Comparison of ENCODE assay signal across 21 cellular contexts in the genomic region with DNA sequence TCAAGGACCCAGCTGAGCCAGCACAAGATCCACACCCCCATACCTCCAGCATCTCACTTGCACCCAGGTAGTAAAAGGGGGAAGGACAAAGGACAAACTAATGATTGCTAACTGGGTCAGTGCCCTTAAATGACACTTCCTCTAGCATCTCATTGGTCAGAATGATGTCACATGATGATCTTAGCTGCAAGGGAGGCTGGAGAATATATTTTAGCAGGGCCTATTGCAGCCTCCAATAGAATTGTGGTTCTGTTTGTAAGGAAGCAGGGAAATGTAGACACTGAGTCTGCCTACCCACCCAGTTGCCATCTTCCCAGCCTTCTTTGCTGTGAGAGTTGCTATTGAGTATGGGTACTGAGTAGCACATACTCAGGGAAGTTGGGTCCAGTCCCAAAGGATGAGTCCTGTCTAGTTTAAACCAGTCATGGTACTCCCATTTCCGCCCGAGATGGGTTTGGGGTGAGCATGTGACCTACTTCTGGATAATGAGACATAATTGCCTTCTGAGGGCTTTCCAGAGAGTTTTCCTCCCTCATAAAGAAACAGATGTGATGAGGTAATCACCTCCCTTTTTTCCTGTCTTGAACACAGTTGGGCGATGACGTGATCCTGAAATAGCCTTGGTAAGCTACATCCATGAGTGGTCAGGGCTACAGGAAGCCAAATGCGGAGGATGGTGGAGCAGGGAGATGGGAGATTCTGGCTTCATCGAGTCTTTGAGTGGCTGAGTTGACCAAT. TPM values are rescaled to one million over a fixed set of nuclear protein-coding genes. Genes with fewer than 3 reads are reported as not detected.
DNase-seq lines count a peak whose midpoint lies in the region; TF ChIP-seq lines count a peak whose summit lies in the region.
"Had no signal": no experiment of that assay in that cellular context is flagged by ENCODE, and none has a peak within 500 bp of the region (broad histone marks: within the 10 kb centered on the region; RNA-seq: fewer than 3 reads in every experiment).

No MANE protein-coding gene starts in this region.

- no peak overlapping the region for H3K9ac ChIP-seq in neuronal stem cell (ENCODE audit: low read depth, low read length, poor library complexity)
- H3K9ac ChIP-seq: neural progenitor cell had no signal

- H3K4me1 ChIP-seq in neuronal stem cell (ENCODE audit: control insufficient read depth in 2 of 2, insufficient read depth in 1 of 2, low read depth in 1 of 2, low read length in 2 of 2): peaks cover 0 to 2% of the 10 kb centered on the region in 2 donors
- H3K4me1 ChIP-seq: neural progenitor cell, uterus had no signal

- H3K79me1 ChIP-seq in neuronal stem cell (ENCODE audit: low read depth, low read length): no peaks in the 10 kb centered on the region

- TF ChIP-seq CTCF in cardiac fibroblast (IDR thresholded peaks at IDR 0.05; ENCODE audit: low read depth, low read length): no peak
- TF ChIP-seq CTCF in Calu3 (IDR thresholded peaks at IDR 0.05; ENCODE audit: unreplicated experiment): no peak

- BruUV-seq in Calu3 (replicated peaks; lab: Mats Ljungman, UMichigan): no TSS peak

- H3K4me2 ChIP-seq in neuronal stem cell (ENCODE audit: insufficient read depth, low read length, poor library complexity, severe bottlenecking): no peak overlapping the region
- H3K4me2 ChIP-seq: neural progenitor cell had no signal

- H2BK15ac ChIP-seq in neuronal stem cell (ENCODE audit: low read length): no peak overlapping the region

- no peak overlapping the region for H2AK5ac ChIP-seq in neuronal stem cell (ENCODE audit: low read depth, low read length)

- CTCF ChIA-PET in Calu3 (lab: Charles Lee): no interaction called here

- no peak overlapping the region for H3K4ac ChIP-seq in neuronal stem cell (ENCODE audit: low read length)

- H3K23ac ChIP-seq in neuronal stem cell (ENCODE audit: low read depth, low read length, poor library complexity): no peak overlapping the region

- peaks cover 75% of the 10 kb centered on the region for H3K27me3 Mint-ChIP-seq in Calu3 (ENCODE audit: unreplicated experiment)

- H3K27ac Mint-ChIP-seq in Calu3 (ENCODE audit: unreplicated experiment): no peak overlapping the region
- H3K27ac Mint-ChIP-seq: activated B cell treated with CpG ODN at 0.5 μM for 24 hours, mesothelial cell of epicardium, neural progenitor cell had no signal

- no peaks in the 10 kb centered on the region for H3K9me3 Mint-ChIP-seq in Calu3 (ENCODE audit: low read depth, unreplicated experiment)
- H3K9me3 Mint-ChIP-seq: activated B cell treated with CpG ODN at 0.5 μM for 24 hours, mesothelial cell of epicardium had no signal

- H2BK12ac ChIP-seq in neuronal stem cell (ENCODE audit: low read length): no peak overlapping the region

- no peaks in the 10 kb centered on the region for H3K36me3 ChIP-seq in neuronal stem cell (replicated peaks in 1 of 2; ENCODE audit: control insufficient read depth in 2 of 2, insufficient read depth in 2 of 2, low read length in 2 of 2)
- H3K36me3 ChIP-seq: neural progenitor cell, stomach, uterus had no signal

- no peak overlapping the region for H2BK5ac ChIP-seq in neuronal stem cell (ENCODE audit: low read length)

- H3K4me1 Mint-ChIP-seq in Calu3 (ENCODE audit: low read depth, unreplicated experiment): peaks cover 9% of the 10 kb centered on the region

- no peaks in the 10 kb centered on the region for H3K36me3 Mint-ChIP-seq in Calu3 (ENCODE audit: insufficient read depth, unreplicated experiment)
- H3K36me3 Mint-ChIP-seq: mesothelial cell of epicardium, neural progenitor cell, T-cell had no signal

- H3K4me3 ChIP-seq in cardiac fibroblast (replicated peaks in 1 of 2; ENCODE audit: low read depth in 2 of 2, low read length in 2 of 2) (no peak overlapping the region), skeletal muscle cell (ENCODE audit: low read depth, low read length) (no peak overlapping the region), neuronal stem cell (ENCODE audit: low read length in 2 of 2) (no peak overlapping the region)
- H3K4me3 ChIP-seq: coronary artery, neural progenitor cell, stomach, uterus had no signal

- H4K91ac ChIP-seq in neuronal stem cell (ENCODE audit: low read depth, low read length, poor library complexity): no peak overlapping the region

- no peak overlapping the region for H3K27ac ChIP-seq in neuronal stem cell (replicated peaks; ENCODE audit: low read length)
- H3K27ac ChIP-seq: coronary artery, epithelial cell of prostate, neural progenitor cell, stomach, uterus had no signal

- no peak overlapping the region for H2BK120ac ChIP-seq in neuronal stem cell (ENCODE audit: low read depth, low read length)

- DNase-seq in NCI-H2227 (lab: John Stamatoyannopoulos, UW; ENCODE audit: unreplicated experiment) (peak; percentile 6), NCI-H2227 treated with DMSO at 0.1 percent for 48 hours (lab: John Stamatoyannopoulos, UW) (no peak), LHCN-M2 (ENCODE audit: low read depth) (peak; percentile 25), cardiac fibroblast (ENCODE audit: low read depth in 2 of 2) (peak; percentile 59 to 92), skeletal muscle cell (ENCODE audit: low read depth) (peak; percentile 36), Calu3 (no peak), SK-N-DZ (ENCODE audit: low spot score) (no peak), neuronal stem cell (ENCODE audit: low spot score) (no peak)
- DNase-seq: activated B cell treated with CpG ODN at 0.5 μM for 24 hours; activated effector memory CD4-positive, alpha-beta T cell treated with Interleukin-2 at 50 U/mL for 16 hours; kidney glomerular epithelial cell; NCI-H187 treated with DMSO at 0.1 percent for 48 hours; NCI-H82; RPMI8226; stomach; T-cell; uterus had no signal

- peaks cover 0 to 33% (median 2%) of the 10 kb centered on the region in 3 experiments for H3K27me3 ChIP-seq in neuronal stem cell (ENCODE audit: control insufficient read depth in 3 of 3, insufficient read depth in 3 of 3, low read depth in 1 of 3, low read length in 3 of 3)
- H3K27me3 ChIP-seq: uterus had no signal

- no peak overlapping the region for H3K14ac ChIP-seq in neuronal stem cell (ENCODE audit: low read length)

- H3K18ac ChIP-seq in neuronal stem cell (ENCODE audit: low read length): no peak overlapping the region

- WGBS in neuronal stem cell (ENCODE audit: extremely low coverage in 2 of 2, insufficient read length in 2 of 2, insufficient replicate concordance in 1 of 2), 2 donors: no CpG with 5 or more reads among the region's 6 CpGs

- no peak overlapping the region for H4K8ac ChIP-seq in neuronal stem cell (ENCODE audit: low read depth, low read length)

- H3K4me3 Mint-ChIP-seq in Calu3 (ENCODE audit: low read depth, unreplicated experiment): no peak overlapping the region
- H3K4me3 Mint-ChIP-seq: activated B cell treated with CpG ODN at 0.5 μM for 24 hours, mesothelial cell of epicardium, neural progenitor cell had no signal

- H2AFZ ChIP-seq in neuronal stem cell (ENCODE audit: low read length): no peak overlapping the region
- H2AFZ ChIP-seq: neural progenitor cell had no signal

- H3K9me3 ChIP-seq in neuronal stem cell (replicated peaks in 1 of 2; ENCODE audit: control insufficient read depth in 2 of 2, insufficient read depth in 1 of 2, low read depth in 1 of 2, low read length in 2 of 2): peaks cover 0 to 3% of the 10 kb centered on the region in 2 donors
- H3K9me3 ChIP-seq: uterus had no signal

- intact Hi-C loops in Calu3 (cut with micrococcal nuclease; ENCODE audit: unreplicated experiment): no loop called here

RNA-seq across cellular contexts. Expression of gene DNAL4, which starts 5.5 kb away (rescaled TPM):
- 19.0 and 22.6 TPM in 2 replicates for total RNA-seq in LHCN-M2 (2014; rRNA removed)
- 17.5 TPM for polyA plus RNA-seq in LHCN-M2 (2012)
- total RNA-seq in Calu3 (2022): 14.7 and 15.6 TPM in 2 replicates
- polyA plus RNA-seq in SK-N-DZ (2014; cell fraction: cytosol; rRNA removed): 29.0 and 32.8 TPM in 2 replicates
- 18.6 and 21.3 TPM in 2 replicates for polyA plus RNA-seq in SK-N-DZ (2014; cell fraction: nucleus; rRNA removed)
- polyA plus RNA-seq in neuronal stem cell (2013, experiment 1 of 2): 23.4 TPM
- 22.3 TPM for polyA plus RNA-seq in neuronal stem cell (2013, experiment 2 of 2)

RNA-seq across cellular contexts. Expression of gene SUN2, which starts 43.6 kb away (rescaled TPM):
- total RNA-seq in LHCN-M2 (2014; rRNA removed) (136 and 140 TPM in 2 replicates), Calu3 (2022) (50.7 and 66.3 TPM in 2 replicates)
- 58.4 TPM for polyA plus RNA-seq in LHCN-M2 (2012)
- polyA plus RNA-seq in SK-N-DZ (2014; cell fraction: cytosol; rRNA removed): 79.1 and 95.6 TPM in 2 replicates
- 163 and 164 TPM in 2 replicates for polyA plus RNA-seq in SK-N-DZ (2014; cell fraction: nucleus; rRNA removed)
- 19.4 TPM for polyA plus RNA-seq in neuronal stem cell (2013, experiment 1 of 2)
- polyA plus RNA-seq in neuronal stem cell (2013, experiment 2 of 2): 19.4 TPM

RNA-seq across cellular contexts. Expression of gene NPTXR, which starts 44.4 kb away (rescaled TPM):
- total RNA-seq in LHCN-M2 (2014; rRNA removed): 0.06 and 0.23 TPM in 2 replicates
- polyA plus RNA-seq in LHCN-M2 (2012): 0.38 TPM
- total RNA-seq in Calu3 (2022): 6.1 and 6.6 TPM in 2 replicates
- polyA plus RNA-seq in SK-N-DZ (2014; cell fraction: cytosol; rRNA removed): 0.57 and 0.65 TPM in 2 replicates
- polyA plus RNA-seq in SK-N-DZ (2014; cell fraction: nucleus; rRNA removed): 0.38 and 0.39 TPM in 2 replicates
- polyA plus RNA-seq in neuronal stem cell (2013, experiment 1 of 2): 3.7 TPM
- 3.7 TPM for polyA plus RNA-seq in neuronal stem cell (2013, experiment 2 of 2)

Comparison
In these comparisons a context has a peak if more than half of its experiments do, and no peak if none do; other contexts are left out.
1. DNase-seq: peak in NCI-H2227 (single experiment), LHCN-M2 (single experiment), cardiac fibroblast (2 of 2) and skeletal muscle cell (single experiment); none in NCI-H2227 treated with DMSO at 0.1 percent for 48 hours (single experiment), Calu3 (single experiment), SK-N-DZ (single experiment) and neuronal stem cell (single experiment).